In the genomic region with DNA sequence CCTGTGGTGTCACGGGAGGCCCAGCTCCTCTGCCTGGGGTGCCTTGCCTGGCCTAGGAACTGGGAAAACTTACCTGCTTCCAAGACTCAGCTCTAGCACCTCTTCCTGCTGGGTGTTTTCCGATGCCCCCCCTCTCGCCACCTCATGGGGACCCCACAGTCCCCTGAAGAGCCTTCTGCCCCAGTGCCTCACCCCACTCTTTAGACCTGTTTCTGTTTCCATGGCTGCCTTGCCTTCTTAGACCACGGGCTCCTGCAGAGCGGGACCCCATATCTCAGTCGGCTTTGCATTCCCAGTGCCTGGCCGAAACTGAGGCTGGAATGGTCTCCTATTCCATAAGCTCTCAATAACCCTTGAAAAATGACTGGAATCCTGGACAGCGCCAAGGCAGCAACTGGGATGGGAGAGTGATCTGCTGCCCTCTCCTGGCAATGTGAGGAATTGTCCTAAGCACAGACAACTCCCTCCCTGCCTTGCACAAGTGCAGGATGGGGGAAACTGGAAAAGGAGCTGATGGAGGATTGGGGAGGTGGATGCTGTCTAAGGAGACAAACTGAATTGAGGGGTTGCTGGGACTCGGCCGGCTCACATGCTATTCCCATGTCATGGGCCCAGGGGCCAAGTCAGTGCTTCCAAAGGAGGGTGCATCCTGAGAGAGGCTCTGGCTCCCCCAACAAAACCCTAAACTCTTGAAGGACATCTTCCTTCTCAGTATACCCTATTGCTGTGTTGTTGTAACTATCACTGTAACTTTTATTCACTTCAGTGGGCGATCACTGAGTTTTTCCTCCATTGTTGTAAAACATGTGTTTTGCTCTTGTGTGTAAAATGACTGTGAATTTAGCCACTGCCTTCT, we compare ENCODE assay signal across 9 cellular contexts. TPM values are rescaled to one million over a fixed set of nuclear protein-coding genes. Genes with fewer than 3 reads are reported as not detected.
DNase-seq lines count a peak whose midpoint lies in the region; ATAC-seq, FAIRE-seq and TF ChIP-seq lines count a peak whose summit lies in the region.
"Had no signal": no experiment of that assay in that cellular context is flagged by ENCODE, and none has a peak within 500 bp of the region (broad histone marks: within the 10 kb centered on the region; RNA-seq: fewer than 3 reads in every experiment).

No MANE protein-coding gene starts in this region.

- no peaks in the 10 kb centered on the region for H3K9me3 Mint-ChIP-seq in activated naive CD4-positive, alpha-beta T cell treated with anti-CD3 and anti-CD28 coated beads, Interleukin-2, amount 10 ng/mL, durations not matched to agents 7 days and 5 days
- H3K9me3 Mint-ChIP-seq in osteocyte (ENCODE audit: unreplicated experiment), result no peaks in the 10 kb centered on the region

- H3K4me3 Mint-ChIP-seq in activated naive CD4-positive, alpha-beta T cell treated with anti-CD3 and anti-CD28 coated beads, Interleukin-2, amount 10 ng/mL, durations not matched to agents 7 days and 5 days, result no peak overlapping the region
- H3K4me3 Mint-ChIP-seq in osteocyte (ENCODE audit: unreplicated experiment), result no peak overlapping the region
- H3K4me3 Mint-ChIP-seq: activated naive CD8-positive, alpha-beta T cell had no signal

- H3K4me1 Mint-ChIP-seq in activated naive CD4-positive, alpha-beta T cell treated with anti-CD3 and anti-CD28 coated beads, Interleukin-2, amount 10 ng/mL, durations not matched to agents 7 days and 5 days, result peaks cover 2% of the 10 kb centered on the region
- no peaks in the 10 kb centered on the region for H3K4me1 Mint-ChIP-seq in osteocyte (ENCODE audit: unreplicated experiment)

- peak; percentile 90 for TF ChIP-seq CTCF in osteocyte (IDR thresholded peaks at IDR 0.05)

- CTCF ChIA-PET in activated naive CD4-positive, alpha-beta T cell treated with anti-CD3 and anti-CD28 coated beads, Interleukin-2, amount 10 ng/mL, durations not matched to agents 7 days and 5 days (lab: Charles Lee), result interaction anchor here (0.6 to 4.4 kb wide), 12 partner anchors 9 to 283 kb away, joined by 3 to 51 read pairs (median 3); no protein-coding TSS in a partner anchor

- peaks cover 13% of the 10 kb centered on the region for H3K27me3 Mint-ChIP-seq in activated naive CD4-positive, alpha-beta T cell treated with anti-CD3 and anti-CD28 coated beads, Interleukin-2, amount 10 ng/mL, durations not matched to agents 7 days and 5 days
- peaks cover 4% of the 10 kb centered on the region for H3K27me3 Mint-ChIP-seq in osteocyte (ENCODE audit: unreplicated experiment)
- H3K27me3 Mint-ChIP-seq: activated naive CD8-positive, alpha-beta T cell had no signal

- no peak for FAIRE-seq in RCC 7860 (lab: Jason Lieb, UNC)

- ATAC-seq in HG02852 (IDR thresholded peaks at IDR 0.05; ENCODE audit: unreplicated experiment), result no peak

- H3K36me3 Mint-ChIP-seq in activated naive CD4-positive, alpha-beta T cell treated with anti-CD3 and anti-CD28 coated beads, Interleukin-2, amount 10 ng/mL, durations not matched to agents 7 days and 5 days, result no peaks in the 10 kb centered on the region
- no peaks in the 10 kb centered on the region for H3K36me3 Mint-ChIP-seq in osteocyte (ENCODE audit: unreplicated experiment)
- H3K36me3 Mint-ChIP-seq: activated naive CD8-positive, alpha-beta T cell had no signal

- DNase-seq in ELF-1 (ENCODE audit: low read depth, low spot score) (peak; percentile 77), HUDEP-2 (lab: John Stamatoyannopoulos, UW; ENCODE audit: unreplicated experiment in 76 of 76) (peak in 42 of 76 experiments; percentile 2 to 56 (median 24)), RCC 7860 (ENCODE audit: low spot score) (peak; percentile 48), glomerular visceral epithelial cell (ENCODE audit: extremely low spot score) (peak; percentile 47), osteocyte (ENCODE audit: extremely low spot score, unreplicated experiment) (peak; percentile 89), NCI-H187 treated with DMSO at 0.1 percent for 48 hours (lab: John Stamatoyannopoulos, UW) (no peak)
- peak; percentile 67 for DNase-seq in activated naive CD4-positive, alpha-beta T cell treated with anti-CD3 and anti-CD28 coated beads, Interleukin-2, amount 10 ng/mL, durations not matched to agents 7 days and 5 days

- no peak overlapping the region for H3K27ac Mint-ChIP-seq in activated naive CD4-positive, alpha-beta T cell treated with anti-CD3 and anti-CD28 coated beads, Interleukin-2, amount 10 ng/mL, durations not matched to agents 7 days and 5 days
- no peak overlapping the region for H3K27ac Mint-ChIP-seq in osteocyte (ENCODE audit: unreplicated experiment)
- H3K27ac Mint-ChIP-seq: activated naive CD8-positive, alpha-beta T cell had no signal

RNA-seq across cellular contexts. Expression of gene IL17RA, which starts 26.6 kb away (rescaled TPM):
- total RNA-seq in osteocyte, result 12.1 and 15.5 TPM in 2 replicates

RNA-seq across cellular contexts. Expression of gene GAB4, which starts 50.2 kb away (rescaled TPM):
- total RNA-seq in osteocyte, result not detected in 2 replicates
